14 cellular contexts compared by ENCODE assay signal in the genomic region with DNA sequence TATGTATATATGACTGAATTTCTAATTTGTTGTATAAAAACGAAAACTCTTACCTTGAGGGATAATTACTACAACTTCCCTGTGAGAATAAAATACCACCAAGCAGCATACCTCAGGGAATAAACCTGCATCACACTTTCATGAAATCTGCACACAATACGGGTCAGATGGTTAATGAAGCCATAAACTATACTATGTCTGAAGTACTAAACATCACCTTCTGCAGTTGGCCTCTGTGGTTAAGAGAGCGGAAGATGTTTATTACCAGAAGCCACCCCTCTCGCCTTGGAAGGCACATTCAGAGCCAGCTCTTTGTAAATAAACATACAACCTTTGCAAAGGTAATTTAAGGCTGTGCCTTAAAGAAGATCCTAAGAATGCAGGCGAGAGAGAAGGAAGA.
"Had no signal": no experiment of that assay in that cellular context is flagged by ENCODE, and none has a peak within 500 bp of the region (broad histone marks: within the 10 kb centered on the region; RNA-seq: fewer than 3 reads in every experiment).

No MANE protein-coding gene starts in this region.

- DNase-seq: activated CD4-positive, alpha-beta T cell treated with anti-CD3 and anti-CD28 coated beads for 36 hours; activated naive CD4-positive, alpha-beta T cell treated with anti-CD3 and anti-CD28 coated beads, Interleukin-2, amount 50 U/mL, for 16 hours; activated T-cell treated with anti-CD3 and anti-CD28 coated beads for 4 hours; naive B cell; nucleus accumbens; posterior cingulate gyrus; stimulated activated CD4-positive, alpha-beta T cell treated with anti-CD3 and anti-CD28 coated beads, Interleukin-2, amount 100 ng/mL, for 48 hours; stimulated activated naive B cell treated with anti-CD40 and anti-IgM and Interleukin-4, amounts not matched to agents 10 μg/mL and 1 μg/mL and 100 μg/mL, for 72 hours; WERI-Rb-1 had no signal

- H3K36me3 Mint-ChIP-seq: naive B cell; stimulated activated naive B cell treated with anti-CD40 and anti-IgM and Interleukin-4, amounts not matched to agents 10 μg/mL and 1 μg/mL and 100 μg/mL, for 72 hours had no signal

- H3K27me3 Mint-ChIP-seq: naive B cell; stimulated activated naive B cell treated with anti-CD40 and anti-IgM and Interleukin-4, amounts not matched to agents 10 μg/mL and 1 μg/mL and 100 μg/mL, for 72 hours had no signal

- H3K27ac ChIP-seq: cardiac muscle cell, vagina, WERI-Rb-1 had no signal

- H3K4me1 Mint-ChIP-seq: naive B cell; stimulated activated naive B cell treated with anti-CD40 and anti-IgM and Interleukin-4, amounts not matched to agents 10 μg/mL and 1 μg/mL and 100 μg/mL, for 72 hours had no signal

- H3K27me3 ChIP-seq: cardiac muscle cell, tibial nerve, vagina had no signal

- H3K27ac Mint-ChIP-seq: activated CD4-positive, alpha-beta T cell treated with anti-CD3 and anti-CD28 coated beads for 36 hours; naive B cell; stimulated activated naive B cell treated with anti-CD40 and anti-IgM and Interleukin-4, amounts not matched to agents 10 μg/mL and 1 μg/mL and 100 μg/mL, for 72 hours had no signal

- ATAC-seq: activated CD4-positive, alpha-beta T cell treated with anti-CD3 and anti-CD28 coated beads for 36 hours; esophagus mucosa; left lobe of liver; stimulated activated naive B cell treated with anti-CD40 and anti-IgM and Interleukin-4, amounts not matched to agents 10 μg/mL and 1 μg/mL and 100 μg/mL, for 72 hours had no signal

- H3K9me3 Mint-ChIP-seq: naive B cell; stimulated activated naive B cell treated with anti-CD40 and anti-IgM and Interleukin-4, amounts not matched to agents 10 μg/mL and 1 μg/mL and 100 μg/mL, for 72 hours had no signal

- H3K9me3 ChIP-seq: tibial nerve, vagina had no signal

- H3K4me3 ChIP-seq: cardiac muscle cell, tibial nerve, vagina had no signal

- H3K4me3 Mint-ChIP-seq: activated CD4-positive, alpha-beta T cell treated with anti-CD3 and anti-CD28 coated beads for 36 hours; naive B cell; stimulated activated naive B cell treated with anti-CD40 and anti-IgM and Interleukin-4, amounts not matched to agents 10 μg/mL and 1 μg/mL and 100 μg/mL, for 72 hours had no signal

- H3K36me3 ChIP-seq: cardiac muscle cell, tibial nerve, vagina, WERI-Rb-1 had no signal

- H3K4me1 ChIP-seq: vagina had no signal
